ENCODE assay signal across 8 cellular contexts in the genomic region with DNA sequence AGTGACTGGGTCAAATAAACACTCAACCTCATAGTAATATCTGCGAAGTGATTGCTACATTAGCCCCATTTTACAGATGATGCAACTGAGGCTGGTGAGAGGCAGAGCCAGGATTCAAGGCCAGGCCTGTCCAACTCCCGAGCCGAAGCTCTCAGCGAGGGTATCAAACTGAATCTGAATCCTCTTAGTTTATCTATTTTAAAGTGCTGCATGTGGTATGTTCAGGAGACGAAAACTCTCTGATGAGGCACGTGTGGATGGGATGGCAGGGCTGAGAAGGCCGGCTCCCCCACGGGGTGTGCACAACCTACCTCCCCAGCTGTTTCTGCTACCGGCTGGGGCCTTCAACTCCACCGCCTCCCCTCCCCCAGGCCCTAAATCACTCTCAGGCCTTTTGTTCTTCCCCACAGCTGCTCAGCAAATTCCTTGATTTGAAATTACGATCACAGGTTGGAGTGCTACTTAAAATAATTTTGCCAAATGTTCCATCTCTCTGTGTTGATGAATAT.
DNase-seq lines count a peak whose midpoint lies in the region; ATAC-seq and TF ChIP-seq lines count a peak whose summit lies in the region.

No MANE protein-coding gene starts in this region.

- H3K27me3 ChIP-seq in PC-3 (ENCODE audit: low read length): no peaks in the 10 kb centered on the region
- H3K27me3 ChIP-seq in gastroesophageal sphincter: no peaks in the 10 kb centered on the region
- H3K27me3 ChIP-seq in smooth muscle cell (ENCODE audit: low read depth): no peaks in the 10 kb centered on the region
- no peaks in the 10 kb centered on the region for H3K27me3 ChIP-seq in thyroid gland

- H3K9me3 Mint-ChIP-seq in T-helper 2 cell treated with Interferon-gamma antibody and Interleukin-4, amounts not matched to agents 5 μg/mL and 100 μg/mL, for 36 hours: no peaks in the 10 kb centered on the region

- WGBS in gastroesophageal sphincter (ENCODE audit: low coverage in 1 of 2), 2 donors: 45 to 53% methylated on average over 8 to 11 of the region's 11 CpGs
- WGBS in smooth muscle cell (ENCODE audit: low lambda C conversion rate): 66% methylated on average over 11 of the region's 11 CpGs
- 82% methylated on average over 11 of the region's 11 CpGs for WGBS in thyroid gland, 2 donors

- TF ChIP-seq CTCF in PC-3 (conservative IDR thresholded peaks at IDR 0.05; ENCODE audit: low read depth, low read length) (no peak), gastroesophageal sphincter (IDR thresholded peaks at IDR 0.05) (no peak), smooth muscle cell (IDR thresholded peaks at IDR 0.05; ENCODE audit: borderline replicate concordance, insufficient read depth, poor library complexity, severe bottlenecking) (no peak), thyroid gland (IDR thresholded peaks at IDR 0.05) (no peak)

- ATAC-seq in PC-3: no peak
- peak; percentile 5 for ATAC-seq in gastroesophageal sphincter
- no peak for ATAC-seq in GM21576 (IDR thresholded peaks at IDR 0.05; ENCODE audit: unreplicated experiment)

- peak overlapping the region; percentile 49 for H3K9ac ChIP-seq in PC-3 (ENCODE audit: low read length)
- no peak overlapping the region for H3K9ac ChIP-seq in smooth muscle cell (ENCODE audit: low read depth)

- H3K36me3 Mint-ChIP-seq in T-helper 2 cell treated with Interferon-gamma antibody and Interleukin-4, amounts not matched to agents 5 μg/mL and 100 μg/mL, for 36 hours (ENCODE audit: low read depth): peaks cover 3% of the 10 kb centered on the region

- H3K4me3 ChIP-seq in PC-3 (ENCODE audit: low read length) (no peak overlapping the region), gastroesophageal sphincter (no peak overlapping the region), smooth muscle cell (no peak overlapping the region), thyroid gland (replicated peaks in 1 of 3) (no peak overlapping the region)

- peak overlapping the region; percentile 100 for H3K27ac ChIP-seq in PC-3 (ENCODE audit: low read length)
- peak overlapping the region; percentile 59 to 87 (median 80) for H3K27ac ChIP-seq in gastroesophageal sphincter
- H3K27ac ChIP-seq in smooth muscle cell (ENCODE audit: low read depth): peak overlapping the region; percentile 81
- H3K27ac ChIP-seq in thyroid gland: peak overlapping the region in 1 of 3 donors; percentile 31

- H3K27ac Mint-ChIP-seq in T-helper 2 cell treated with Interferon-gamma antibody and Interleukin-4, amounts not matched to agents 5 μg/mL and 100 μg/mL, for 36 hours: peak overlapping the region; percentile 51

- H3K4me3 Mint-ChIP-seq in T-helper 2 cell treated with Interferon-gamma antibody and Interleukin-4, amounts not matched to agents 5 μg/mL and 100 μg/mL, for 36 hours: no peak overlapping the region

- TF ChIP-seq POLR2A in gastroesophageal sphincter (IDR thresholded peaks at IDR 0.05): no peak
- TF ChIP-seq POLR2A in thyroid gland (IDR thresholded peaks at IDR 0.05): no peak

- H3K4me2 ChIP-seq in PC-3 (ENCODE audit: low read length): peak overlapping the region; percentile 12; the same call in 1 of the 2 replicates
- H3K4me2 ChIP-seq in smooth muscle cell: no peak overlapping the region

- no peak for TF ChIP-seq EP300 in gastroesophageal sphincter (IDR thresholded peaks at IDR 0.05)

- H2AFZ ChIP-seq in PC-3 (ENCODE audit: low read length): no peak overlapping the region
- H2AFZ ChIP-seq in smooth muscle cell (ENCODE audit: low read depth): no peak overlapping the region

- peaks cover 60% of the 10 kb centered on the region for H3K4me1 Mint-ChIP-seq in T-helper 2 cell treated with Interferon-gamma antibody and Interleukin-4, amounts not matched to agents 5 μg/mL and 100 μg/mL, for 36 hours (ENCODE audit: low read depth)

- H3K4me1 ChIP-seq in PC-3 (ENCODE audit: insufficient read depth, low read length) (peaks cover 67% of the 10 kb centered on the region), gastroesophageal sphincter (peaks cover 2 to 56% (median 12%) of the 10 kb centered on the region in 3 donors), smooth muscle cell (ENCODE audit: low read depth) (peaks cover 48% of the 10 kb centered on the region), thyroid gland (peaks cover 24 to 55% of the 10 kb centered on the region in 2 donors)

- intact Hi-C loops in PC-3 (cut with micrococcal nuclease) (no loop called here), thyroid gland (cut with DNase I) (no loop called here)

- no peaks in the 10 kb centered on the region for H3K36me3 ChIP-seq in PC-3 (ENCODE audit: low read depth, low read length)
- no peaks in the 10 kb centered on the region for H3K36me3 ChIP-seq in gastroesophageal sphincter
- H3K36me3 ChIP-seq in smooth muscle cell (ENCODE audit: low read depth): no peaks in the 10 kb centered on the region
- H3K36me3 ChIP-seq in thyroid gland: no peaks in the 10 kb centered on the region

- H3K79me2 ChIP-seq in PC-3 (ENCODE audit: low read length) (no peaks in the 10 kb centered on the region), smooth muscle cell (ENCODE audit: low read depth) (no peaks in the 10 kb centered on the region)

- no TSS peak for BruUV-seq in PC-3 (replicated peaks; lab: Mats Ljungman, UMichigan)

- H3K9me3 ChIP-seq in PC-3 (ENCODE audit: low read length): no peaks in the 10 kb centered on the region
- no peaks in the 10 kb centered on the region for H3K9me3 ChIP-seq in gastroesophageal sphincter
- no peaks in the 10 kb centered on the region for H3K9me3 ChIP-seq in smooth muscle cell (replicated peaks; ENCODE audit: low read depth)
- H3K9me3 ChIP-seq in thyroid gland: no peaks in the 10 kb centered on the region

- H4K20me1 ChIP-seq in PC-3 (ENCODE audit: low read length) (no peaks in the 10 kb centered on the region), smooth muscle cell (ENCODE audit: low read depth) (no peaks in the 10 kb centered on the region)

- no peaks in the 10 kb centered on the region for H3K9me2 ChIP-seq in PC-3 (replicated peaks; ENCODE audit: low read length)

- no peaks in the 10 kb centered on the region for H3F3A ChIP-seq in PC-3 (ENCODE audit: low read length, unreplicated experiment)
- peaks cover 18% of the 10 kb centered on the region for H3F3A ChIP-seq in smooth muscle cell (ENCODE audit: low read depth)

- H3K27me3 Mint-ChIP-seq in T-helper 2 cell treated with Interferon-gamma antibody and Interleukin-4, amounts not matched to agents 5 μg/mL and 100 μg/mL, for 36 hours (ENCODE audit: low read depth): no peaks in the 10 kb centered on the region

- POLR2A ChIA-PET in PC-3 (lab: Charles Lee; ENCODE audit: unreplicated experiment): interaction anchor here (0.6 kb wide), 1 partner anchor 164 kb away, joined by 5 read pairs; no protein-coding TSS in a partner anchor

- DNase-seq in T-helper 2 cell treated with Interferon-gamma antibody and Interleukin-4, amounts not matched to agents 5 μg/mL and 100 μg/mL, for 36 hours (ENCODE audit: low spot score): no peak
- DNase-seq in T-helper 2 cell: no peak
- DNase-seq in PC-3: no peak
- no peak for DNase-seq in smooth muscle cell (lab: John Stamatoyannopoulos, UW; ENCODE audit: unreplicated experiment)
- no peak for DNase-seq in UCSD-AML1 (lab: John Stamatoyannopoulos, UW; ENCODE audit: unreplicated experiment)
- DNase-seq in thyroid gland: no peak

- CTCF ChIA-PET in PC-3 (lab: Charles Lee): interaction anchor here (0.6 kb wide), 1 partner anchor 176 kb away, joined by 6 read pairs; no protein-coding TSS in a partner anchor
